In the genomic region with DNA sequence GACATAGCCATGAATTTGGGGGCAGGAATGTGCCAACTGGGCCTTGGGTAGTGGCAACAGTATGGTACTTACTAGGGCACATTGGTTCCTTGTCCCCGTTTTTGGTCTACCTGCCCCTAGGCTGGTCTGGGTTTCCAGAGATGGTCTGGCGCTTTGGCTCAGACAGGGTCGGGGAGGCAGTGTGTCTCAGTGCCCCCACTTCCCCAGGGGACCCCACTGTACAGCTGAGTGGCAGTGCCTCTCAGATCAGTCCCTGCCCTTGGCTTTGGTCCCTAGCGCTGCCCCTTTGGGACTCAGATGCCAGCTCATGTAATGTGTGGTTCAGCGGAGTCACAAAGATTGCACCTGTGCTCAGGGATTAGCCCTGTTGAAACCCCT, we compare ENCODE assay signal across 11 cellular contexts. TPM values are rescaled to one million over a fixed set of nuclear protein-coding genes. Genes with fewer than 3 reads are reported as not detected.
A peak's percentile ranks its signal among the peaks of the same experiment; 100 is the strongest.
DNase-seq lines count a peak whose midpoint lies in the region; ATAC-seq and TF ChIP-seq lines count a peak whose summit lies in the region.
"Had no signal": no experiment of that assay in that cellular context is flagged by ENCODE, and none has a peak within 500 bp of the region (broad histone marks: within the 10 kb centered on the region; RNA-seq: fewer than 3 reads in every experiment).

No MANE protein-coding gene starts in this region.

- H3K36me3 ChIP-seq in SJCRH30 (peaks cover 56% of the 10 kb centered on the region), lower lobe of right lung (peaks cover 67% of the 10 kb centered on the region)

- H3K4me1 ChIP-seq in SJCRH30 (peaks cover 12% of the 10 kb centered on the region), lower lobe of right lung (peaks cover 33% of the 10 kb centered on the region)

- H3K9me3 ChIP-seq in SJCRH30 (replicated peaks) = no peaks in the 10 kb centered on the region
- H3K9me3 ChIP-seq in lower lobe of right lung = no peaks in the 10 kb centered on the region
- H3K9me3 ChIP-seq: thoracic aorta had no signal

- in situ Hi-C loops in GM13977 (cut with MboI; ENCODE audit: low pct_unique_long_range_greater_than_20kb, low sequenced_read_pairs, unreplicated experiment) = no loop called here

- no peak for TF ChIP-seq CTCF in AG10803 (conservative IDR thresholded peaks at IDR 0.05; ENCODE audit: low read length)
- TF ChIP-seq CTCF in lower lobe of right lung (IDR thresholded peaks at IDR 0.05) = no peak
- no peak for TF ChIP-seq CTCF in GM13977 (IDR thresholded peaks at IDR 0.05; ENCODE audit: extremely low read depth, insufficient read depth, missing control alignments)

- intact Hi-C loops in lower lobe of right lung (cut with DNase I) = no loop called here

- H3K27ac ChIP-seq in SJCRH30 = peak overlapping the region; percentile 43; the same call in 1 of the 2 replicates
- peak overlapping the region; percentile 99 for H3K27ac ChIP-seq in lower lobe of right lung

- H3K4me3 ChIP-seq in AG10803 (ENCODE audit: low read length) (peak overlapping the region; percentile 99), SJCRH30 (no peak overlapping the region), lower lobe of right lung (peak overlapping the region; percentile 74)

- DNase-seq in AG10803 (ENCODE audit: low read depth) (no peak), SJCRH30 (no peak), lower lobe of right lung (no peak), GM13977 (ENCODE audit: low spot score) (no peak)
- DNase-seq: activated CD4-positive, alpha-beta T cell treated with anti-CD3 and anti-CD28 coated beads, Interleukin-2, amount 50 U/mL, for 1 hour; NCI-H748 treated with DMSO at 0.1 percent for 48 hours had no signal

- ATAC-seq in lower lobe of right lung (no peak), HG03354 (IDR thresholded peaks at IDR 0.05; ENCODE audit: poor library complexity, severe bottlenecking, unreplicated experiment) (no peak), HG02973 (IDR thresholded peaks at IDR 0.05; ENCODE audit: unreplicated experiment) (no peak)

- no peaks in the 10 kb centered on the region for H3K27me3 ChIP-seq in SJCRH30
- H3K27me3 ChIP-seq in lower lobe of right lung (ENCODE audit: low read depth) = no peaks in the 10 kb centered on the region

RNA-seq across cellular contexts. Expression of a gene that starts 3.3 kb away (rescaled TPM):
- total RNA-seq in SJCRH30 (2014; rRNA removed; shearing (Covaris generic)) = 98.3 and 106 TPM in 2 replicates
- 103 TPM for total RNA-seq in lower lobe of right lung

RNA-seq across cellular contexts. Expression of a gene that starts 3.6 kb away (rescaled TPM):
- 20.8 and 22.6 TPM in 2 replicates for total RNA-seq in SJCRH30 (2014; rRNA removed; shearing (Covaris generic))
- total RNA-seq in lower lobe of right lung = 54.2 TPM

RNA-seq across cellular contexts. Expression of a gene that starts 17.9 kb away (rescaled TPM):
- total RNA-seq in SJCRH30 (2014; rRNA removed; shearing (Covaris generic)) = not detected in 2 replicates
- not detected for total RNA-seq in lower lobe of right lung
- total RNA-seq: dermis blood vessel endothelial cell, skeletal muscle tissue, thoracic aorta had no signal

RNA-seq across cellular contexts. Expression of a gene that starts 25.4 kb away (rescaled TPM):
- total RNA-seq in SJCRH30 (2014; rRNA removed; shearing (Covaris generic)) = 11.0 and 17.2 TPM in 2 replicates
- total RNA-seq in lower lobe of right lung = 17.6 TPM

RNA-seq across cellular contexts. Expression of a gene that starts 26.0 kb away (rescaled TPM):
- 127 and 131 TPM in 2 replicates for total RNA-seq in SJCRH30 (2014; rRNA removed; shearing (Covaris generic))
- total RNA-seq in lower lobe of right lung = 89.5 TPM
